In genomic region chr9:124812401-124813016, GRCh38 we compare ENCODE assay signal across 10 cellular contexts. TPM values are rescaled to one million over a fixed set of nuclear protein-coding genes. Genes with fewer than 3 reads are reported as not detected.
DNase-seq lines count a peak whose midpoint lies in the region; ATAC-seq and TF ChIP-seq lines count a peak whose summit lies in the region.
"Had no signal": no experiment of that assay in that cellular context is flagged by ENCODE, and none has a peak within 500 bp of the region (broad histone marks: within the 10 kb centered on the region; RNA-seq: fewer than 3 reads in every experiment).

No MANE protein-coding gene starts in this region.

- 76 to 83% (median 81%) methylated on average over 11 to 12 of the region's 12 CpGs for WGBS in stomach, 5 donors

- H3K9me3 Mint-ChIP-seq in HFFc6: no peaks in the 10 kb centered on the region
- no peaks in the 10 kb centered on the region for H3K9me3 Mint-ChIP-seq in activated T-helper 17 cell treated with anti-CD3 and anti-CD28 coated beads, Interleukin-2, amount 50 U/mL, for 72 hours

- TF ChIP-seq CTCF in HFFc6 (IDR thresholded peaks at IDR 0.05) (no peak), right atrium auricular region (IDR thresholded peaks at IDR 0.05) (no peak), stomach (IDR thresholded peaks at IDR 0.05) (no peak)

- intact Hi-C loops in stomach (cut with DNase I; ENCODE audit: low total_unique reads): no loop called here

- peak; percentile 35 for ATAC-seq in activated T-helper 17 cell treated with anti-CD3 and anti-CD28 coated beads, Interleukin-2, amount 50 U/mL, for 72 hours (replicated peaks)
- no peak for ATAC-seq in HG02678 (IDR thresholded peaks at IDR 0.05; ENCODE audit: unreplicated experiment)

- H3K4me3 Mint-ChIP-seq in HFFc6: peak overlapping the region; percentile 27
- no peak overlapping the region for H3K4me3 Mint-ChIP-seq in activated T-helper 17 cell treated with anti-CD3 and anti-CD28 coated beads, Interleukin-2, amount 50 U/mL, for 72 hours

- peaks cover 6% of the 10 kb centered on the region for H3K27me3 Mint-ChIP-seq in HFFc6 (ENCODE audit: insufficient read depth)
- H3K27me3 Mint-ChIP-seq in activated T-helper 17 cell treated with anti-CD3 and anti-CD28 coated beads, Interleukin-2, amount 50 U/mL, for 72 hours: peaks cover 10% of the 10 kb centered on the region

- no peaks in the 10 kb centered on the region for H3K9me3 ChIP-seq in right atrium auricular region
- no peaks in the 10 kb centered on the region for H3K9me3 ChIP-seq in stomach
- H3K9me3 ChIP-seq: spleen had no signal

- H3K4me3 ChIP-seq in right atrium auricular region: no peak overlapping the region
- no peak overlapping the region for H3K4me3 ChIP-seq in stomach
- H3K4me3 ChIP-seq: spleen had no signal

- H3K4me1 Mint-ChIP-seq in HFFc6 (ENCODE audit: low read depth): peaks cover 45% of the 10 kb centered on the region
- no peaks in the 10 kb centered on the region for H3K4me1 Mint-ChIP-seq in activated T-helper 17 cell treated with anti-CD3 and anti-CD28 coated beads, Interleukin-2, amount 50 U/mL, for 72 hours

- TF ChIP-seq POLR2A in stomach (IDR thresholded peaks at IDR 0.05): no peak

- no peaks in the 10 kb centered on the region for H3K36me3 Mint-ChIP-seq in HFFc6 (ENCODE audit: low read depth)
- H3K36me3 Mint-ChIP-seq in activated T-helper 17 cell treated with anti-CD3 and anti-CD28 coated beads, Interleukin-2, amount 50 U/mL, for 72 hours (ENCODE audit: low read depth): no peaks in the 10 kb centered on the region

- DNase-seq in HFFc6 (peak; percentile 89), right atrium auricular region (ENCODE audit: low spot score) (peak; percentile 83), stomach (no peak), AML-193 (lab: John Stamatoyannopoulos, UW) (no peak)
- DNase-seq in stimulated activated CD8-positive, alpha-beta memory T cell treated with anti-CD3 and anti-CD28 coated beads, Interleukin-4, amount 100 ng/mL, for 48 hours: no peak
- DNase-seq in activated CD8-positive, alpha-beta memory T cell treated with anti-CD3 and anti-CD28 coated beads, Interleukin-2, amount 50 U/mL, for 4 hours: no peak
- DNase-seq: activated CD4-positive, CD25-positive, alpha-beta regulatory T cell treated with anti-CD3 and anti-CD28 coated beads, Interleukin-2, amount 50 U/mL, for 72 hours; spleen had no signal

- H3K36me3 ChIP-seq in right atrium auricular region (peaks cover 5% of the 10 kb centered on the region), stomach (peaks cover 0 to 8% (median 0%) of the 10 kb centered on the region in 4 donors)

- no peaks in the 10 kb centered on the region for H3K27me3 ChIP-seq in right atrium auricular region
- H3K27me3 ChIP-seq in stomach: no peaks in the 10 kb centered on the region
- H3K27me3 ChIP-seq: spleen had no signal

- H3K27ac Mint-ChIP-seq in HFFc6: peak overlapping the region; percentile 92
- H3K27ac Mint-ChIP-seq in activated T-helper 17 cell treated with anti-CD3 and anti-CD28 coated beads, Interleukin-2, amount 50 U/mL, for 72 hours: no peak overlapping the region

- no peak for TF ChIP-seq EP300 in stomach (IDR thresholded peaks at IDR 0.05)

- H3K4me1 ChIP-seq in right atrium auricular region (peaks cover 0 to 12% of the 10 kb centered on the region in 2 donors), stomach (peaks cover 0 to 18% (median 5%) of the 10 kb centered on the region in 4 donors)

- H3K27ac ChIP-seq in right atrium auricular region: peak overlapping the region; percentile 28 to 52
- H3K27ac ChIP-seq in stomach: peak overlapping the region in 3 of 5 donors; percentile 43 to 66 (median 61)

RNA-seq across cellular contexts. Expression of gene OLFML2A, which starts 35.6 kb away (rescaled TPM):
- total RNA-seq in HFFc6 (2021; fragmentation: NEBNext Ultra II Directional; extraction: Animal tissue kit (Norgen Biotek cat#: 25700)): under 1 TPM; 0.30 to 0.88 (median 0.36) TPM
- not detected for total RNA-seq in activated T-helper 17 cell treated with anti-CD3 and anti-CD28 coated beads, Interleukin-2, amount 50 U/mL, for 72 hours
- 10 to 100 TPM; 41.2 to 53.2 TPM for total RNA-seq in right atrium auricular region
- total RNA-seq in stomach: 10 to 100 TPM in 1 of 5 donors, 1 to 10 TPM in 4; 1.7 to 91.2 (median 4.1) TPM
- 1 to 10 TPM in 1 of 3 donors, under 1 TPM in 2; 0.56 to 3.9 (median 0.61) TPM for polyA plus RNA-seq in stomach

RNA-seq across cellular contexts. Expression of gene WDR38, which starts 40.8 kb away (rescaled TPM):
- total RNA-seq in HFFc6 (2021; fragmentation: NEBNext Ultra II Directional; extraction: Animal tissue kit (Norgen Biotek cat#: 25700)): not detected
- not detected for total RNA-seq in activated T-helper 17 cell treated with anti-CD3 and anti-CD28 coated beads, Interleukin-2, amount 50 U/mL, for 72 hours
- not detected for total RNA-seq in right atrium auricular region
- total RNA-seq in stomach: not detected
- polyA plus RNA-seq in stomach: not detected
- total RNA-seq: spleen had no signal
- polyA plus RNA-seq: spleen had no signal

RNA-seq across cellular contexts. Expression of gene NR6A1, which starts 41.4 kb away (rescaled TPM):
- total RNA-seq in HFFc6 (2021; fragmentation: NEBNext Ultra II Directional; extraction: Animal tissue kit (Norgen Biotek cat#: 25700)): under 1 TPM; 0.05 to 0.26 (median 0.13) TPM
- total RNA-seq in activated T-helper 17 cell treated with anti-CD3 and anti-CD28 coated beads, Interleukin-2, amount 50 U/mL, for 72 hours: 1 to 10 TPM in 1 of 2 donors, under 1 TPM in 1; 0.98 to 1.2 TPM
- total RNA-seq in right atrium auricular region: 1 to 10 TPM; 1.9 to 2.6 TPM
- total RNA-seq in stomach: 1 to 10 TPM in 4 of 5 donors, not detected in 1; 1.5 to 3.2 (median 2.9) TPM
- under 1 TPM; 0.15 to 0.60 (median 0.44) TPM for polyA plus RNA-seq in stomach

RNA-seq across cellular contexts. Expression of gene RPL35, which starts 49.2 kb away (rescaled TPM):
- total RNA-seq in HFFc6 (2021; fragmentation: NEBNext Ultra II Directional; extraction: Animal tissue kit (Norgen Biotek cat#: 25700)): 1,000 to 10,000 TPM; 1,470 to 1,706 (median 1,550) TPM
- total RNA-seq in activated T-helper 17 cell treated with anti-CD3 and anti-CD28 coated beads, Interleukin-2, amount 50 U/mL, for 72 hours: 1,000 to 10,000 TPM; 1,919 to 1,995 TPM
- total RNA-seq in right atrium auricular region (1,000 to 10,000 TPM in 1 of 2 donors, 100 to 1,000 TPM in 1; 846 to 1,378 TPM), stomach (1,000 to 10,000 TPM in 4 of 5 donors, 100 to 1,000 TPM in 1; 941 to 2,249 (median 1,140) TPM)
- 1,000 to 10,000 TPM; 5,221 to 6,131 (median 5,285) TPM for polyA plus RNA-seq in stomach

RNA-seq across cellular contexts. Expression of gene ARPC5L, which starts 49.4 kb away (rescaled TPM):
- 10 to 100 TPM; 39.0 to 55.9 (median 44.7) TPM for total RNA-seq in HFFc6 (2021; fragmentation: NEBNext Ultra II Directional; extraction: Animal tissue kit (Norgen Biotek cat#: 25700))
- total RNA-seq in activated T-helper 17 cell treated with anti-CD3 and anti-CD28 coated beads, Interleukin-2, amount 50 U/mL, for 72 hours: 10 to 100 TPM; 59.7 to 89.7 TPM
- 10 to 100 TPM; 21.7 to 23.5 TPM for total RNA-seq in right atrium auricular region
- total RNA-seq in stomach: 10 to 100 TPM in 4 of 5 donors, not detected in 1; 20.4 to 71.0 (median 29.3) TPM
- polyA plus RNA-seq in stomach: 10 to 100 TPM; 43.6 to 55.3 (median 49.6) TPM

Comparison
In these comparisons a context has a peak if more than half of its experiments do, and no peak if none do; other contexts are left out.
1. DNase-seq: peak in HFFc6 (single experiment) and right atrium auricular region (single experiment); none in stomach (single experiment), stimulated activated CD8-positive, alpha-beta memory T cell treated with anti-CD3 and anti-CD28 coated beads, Interleukin-4, amount 100 ng/mL, for 48 hours (single experiment), AML-193 (0 of 2) and activated CD8-positive, alpha-beta memory T cell treated with anti-CD3 and anti-CD28 coated beads, Interleukin-2, amount 50 U/mL, for 4 hours (single experiment).